18 cellular contexts compared by ENCODE assay signal in genomic region chr6:36242161-36242560, GRCh38. TPM values are rescaled to one million over a fixed set of nuclear protein-coding genes. Genes with fewer than 3 reads are reported as not detected.
DNase-seq lines count a peak whose midpoint lies in the region; ATAC-seq and TF ChIP-seq lines count a peak whose summit lies in the region.
"Had no signal": no experiment of that assay in that cellular context is flagged by ENCODE, and none has a peak within 500 bp of the region (broad histone marks: within the 10 kb centered on the region; RNA-seq: fewer than 3 reads in every experiment).

No MANE protein-coding gene starts in this region.

- no peak for TF ChIP-seq CTCF in CD14-positive monocyte (IDR thresholded peaks at IDR 0.05)

- peaks cover 0 to 2% (median 0%) of the 10 kb centered on the region in 7 donors for H3K9me3 Mint-ChIP-seq in CD14-positive monocyte
- H3K9me3 Mint-ChIP-seq in dendritic cell treated with granulocyte-macrophage colony-stimulating factor and Interleukin-4, amounts not matched to agents 40 ng/mL and 50 ng/mL, for 4 days, result no peaks in the 10 kb centered on the region
- H3K9me3 Mint-ChIP-seq in stimulated activated memory B cell treated with anti-CD40 and anti-IgM and Interleukin-4, amounts not matched to agents 10 μg/mL and 1 μg/mL and 100 μg/mL, for 72 hours, result no peaks in the 10 kb centered on the region
- H3K9me3 Mint-ChIP-seq: H9 had no signal

- no peak for DNase-seq in CD14-positive monocyte (ENCODE audit: low spot score)
- no peak for DNase-seq in Karpas-422
- DNase-seq in ecto neural progenitor cell (ENCODE audit: low spot score), result no peak
- no peak for DNase-seq in RPMI8226
- no peak for DNase-seq in NCI-H187 (lab: John Stamatoyannopoulos, UW)
- DNase-seq: DND-41, H9, NCI-H1436, NCI-H2029 treated with DMSO at 0.1 percent for 48 hours, NCI-H2171 treated with DMSO at 0.1 percent for 48 hours, NCI-H446 treated with DMSO at 0.1 percent for 48 hours, NCI-H82 had no signal

- no peaks in the 10 kb centered on the region for H3K9me3 ChIP-seq in Karpas-422 (ENCODE audit: low read length)

- peaks cover 60% of the 10 kb centered on the region for H3K4me1 Mint-ChIP-seq in CD14-positive monocyte
- H3K4me1 Mint-ChIP-seq in dendritic cell treated with granulocyte-macrophage colony-stimulating factor and Interleukin-4, amounts not matched to agents 40 ng/mL and 50 ng/mL, for 4 days (ENCODE audit: low read depth), result peaks cover 69% of the 10 kb centered on the region
- H3K4me1 Mint-ChIP-seq in stimulated activated memory B cell treated with anti-CD40 and anti-IgM and Interleukin-4, amounts not matched to agents 10 μg/mL and 1 μg/mL and 100 μg/mL, for 72 hours, result peaks cover 26% of the 10 kb centered on the region

- H4K20me1 ChIP-seq in Karpas-422 (ENCODE audit: insufficient read depth, low read depth, low read length), result no peaks in the 10 kb centered on the region

- peak overlapping the region in 5 of 7 donors; percentile 77 to 86 (median 79) for H3K27ac Mint-ChIP-seq in CD14-positive monocyte
- H3K27ac Mint-ChIP-seq in dendritic cell treated with granulocyte-macrophage colony-stimulating factor and Interleukin-4, amounts not matched to agents 40 ng/mL and 50 ng/mL, for 4 days, result peak overlapping the region; percentile 86
- H3K27ac Mint-ChIP-seq in stimulated activated memory B cell treated with anti-CD40 and anti-IgM and Interleukin-4, amounts not matched to agents 10 μg/mL and 1 μg/mL and 100 μg/mL, for 72 hours, result peak overlapping the region; percentile 83

- no peaks in the 10 kb centered on the region for H3K27me3 ChIP-seq in Karpas-422 (ENCODE audit: low read length)

- H3K27me3 Mint-ChIP-seq in CD14-positive monocyte (ENCODE audit: low read depth in 3 of 3), result peaks cover 0 to 10% (median 5%) of the 10 kb centered on the region in 3 donors
- H3K27me3 Mint-ChIP-seq in dendritic cell treated with granulocyte-macrophage colony-stimulating factor and Interleukin-4, amounts not matched to agents 40 ng/mL and 50 ng/mL, for 4 days, result peaks cover 15% of the 10 kb centered on the region
- no peaks in the 10 kb centered on the region for H3K27me3 Mint-ChIP-seq in stimulated activated memory B cell treated with anti-CD40 and anti-IgM and Interleukin-4, amounts not matched to agents 10 μg/mL and 1 μg/mL and 100 μg/mL, for 72 hours

- no peaks in the 10 kb centered on the region for H3K9me2 ChIP-seq in Karpas-422 (replicated peaks; ENCODE audit: insufficient read depth, low read length)

- no peaks in the 10 kb centered on the region for H3K36me3 ChIP-seq in Karpas-422 (ENCODE audit: insufficient read depth, low read length)

- peaks cover 43% of the 10 kb centered on the region for H3K4me1 ChIP-seq in Karpas-422 (ENCODE audit: low read length)

- peak overlapping the region; percentile 62 for H3K4me2 ChIP-seq in Karpas-422 (ENCODE audit: low read depth, low read length, poor library complexity, severe bottlenecking)

- H3K79me2 ChIP-seq in Karpas-422 (ENCODE audit: low read length), result no peaks in the 10 kb centered on the region

- peak; percentile 22 for ATAC-seq in stimulated activated memory B cell treated with anti-CD40 and anti-IgM and Interleukin-4, amounts not matched to agents 10 μg/mL and 1 μg/mL and 100 μg/mL, for 72 hours
- ATAC-seq: Panc1, Right ventricle myocardium inferior had no signal

- H3K27ac ChIP-seq in Karpas-422 (ENCODE audit: low read length), result no peak overlapping the region
- H3K27ac ChIP-seq: SK-N-MC had no signal

- H3K9ac ChIP-seq in Karpas-422 (ENCODE audit: low read length), result 0 out of 2 replicates have a peak overlapping the region, but pooled peaks have one; percentile 19

- H2AFZ ChIP-seq in Karpas-422 (ENCODE audit: low read length), result no peak overlapping the region

- peaks cover 0 to 4% of the 10 kb centered on the region in 2 donors for H3K36me3 Mint-ChIP-seq in CD14-positive monocyte
- no peaks in the 10 kb centered on the region for H3K36me3 Mint-ChIP-seq in dendritic cell treated with granulocyte-macrophage colony-stimulating factor and Interleukin-4, amounts not matched to agents 40 ng/mL and 50 ng/mL, for 4 days (ENCODE audit: low read depth)
- H3K36me3 Mint-ChIP-seq in stimulated activated memory B cell treated with anti-CD40 and anti-IgM and Interleukin-4, amounts not matched to agents 10 μg/mL and 1 μg/mL and 100 μg/mL, for 72 hours, result no peaks in the 10 kb centered on the region

- peak overlapping the region; percentile 75 to 90 for H3K4me3 Mint-ChIP-seq in CD14-positive monocyte
- H3K4me3 Mint-ChIP-seq in dendritic cell treated with granulocyte-macrophage colony-stimulating factor and Interleukin-4, amounts not matched to agents 40 ng/mL and 50 ng/mL, for 4 days, result peak overlapping the region; percentile 55
- peak overlapping the region; percentile 50 for H3K4me3 Mint-ChIP-seq in stimulated activated memory B cell treated with anti-CD40 and anti-IgM and Interleukin-4, amounts not matched to agents 10 μg/mL and 1 μg/mL and 100 μg/mL, for 72 hours
- H3K4me3 Mint-ChIP-seq: H9 had no signal

- H3K4me3 ChIP-seq in Karpas-422 (ENCODE audit: low read length), result peak overlapping the region; percentile 32; the same call in 1 of the 2 replicates
- H3K4me3 ChIP-seq: SK-N-MC had no signal

- intact Hi-C loops in CD14-positive monocyte (cut with micrococcal nuclease), result no loop called here
- intact Hi-C loops in dendritic cell treated with granulocyte-macrophage colony-stimulating factor and Interleukin-4, amounts not matched to agents 40 ng/mL and 50 ng/mL, for 4 days (cut with micrococcal nuclease), result no loop called here

RNA-seq across cellular contexts. Expression of gene PNPLA1, which starts 27.7 kb away (rescaled TPM):
- 1 to 10 TPM; 3.5 to 3.9 TPM for polyA plus RNA-seq in CD14-positive monocyte
- not detected in 2 replicates for total RNA-seq in Karpas-422 (2014; rRNA removed; shearing (Covaris generic); ENCODE audit: low replicate concordance)
- total RNA-seq: Right ventricle myocardium inferior had no signal
- polyA plus RNA-seq: BJ had no signal

RNA-seq across cellular contexts. Expression of gene BRPF3, which starts 45.6 kb away (rescaled TPM):
- 1 to 10 TPM; 1.1 to 1.3 TPM for polyA plus RNA-seq in CD14-positive monocyte
- 10.3 and 16.2 TPM in 2 replicates for total RNA-seq in Karpas-422 (2014; rRNA removed; shearing (Covaris generic); ENCODE audit: low replicate concordance)
